In genomic region chr18:58051765-58052460, GRCh38 we compare ENCODE assay signal across 8 cellular contexts. TPM values are rescaled to one million over a fixed set of nuclear protein-coding genes. Genes with fewer than 3 reads are reported as not detected.
DNase-seq lines count a peak whose midpoint lies in the region; ATAC-seq, FAIRE-seq and TF ChIP-seq lines count a peak whose summit lies in the region.

No MANE protein-coding gene starts in this region.

- no peak for DNase-seq in D721Med (ENCODE audit: insufficient read length, low spot score)
- no peak for DNase-seq in Peyer's patch
- peak; percentile 29 for DNase-seq in glomerular visceral epithelial cell (ENCODE audit: extremely low spot score)
- no peak for DNase-seq in activated CD4-positive, CD25-positive, alpha-beta regulatory T cell (lab: John Stamatoyannopoulos, UW)
- no peak for DNase-seq in ascending aorta (ENCODE audit: low spot score in 2 of 2)
- DNase-seq in activated CD4-positive, alpha-beta T cell treated with anti-CD3 and anti-CD28 coated beads, Interleukin-2, amount 50 U/mL, for 1 hour = no peak

- no peak for TF ChIP-seq POLR2A in Peyer's patch (IDR thresholded peaks at IDR 0.05)

- ATAC-seq in GM21825 (IDR thresholded peaks at IDR 0.05; ENCODE audit: unreplicated experiment) (peak; percentile 70), HG03457 (IDR thresholded peaks at IDR 0.05; ENCODE audit: unreplicated experiment) (no peak)

- H3K9me3 ChIP-seq in Peyer's patch = no peaks in the 10 kb centered on the region
- no peaks in the 10 kb centered on the region for H3K9me3 ChIP-seq in ascending aorta

- no peak overlapping the region for H3K4me3 ChIP-seq in Peyer's patch
- H3K4me3 ChIP-seq in ascending aorta = no peak overlapping the region

- FAIRE-seq in D721Med (lab: Jason Lieb, UNC) = peak; percentile 99

- H3K36me3 ChIP-seq in Peyer's patch (no peaks in the 10 kb centered on the region), ascending aorta (no peaks in the 10 kb centered on the region)

- TF ChIP-seq CTCF in D721Med (IDR thresholded peaks at IDR 0.05; ENCODE audit: insufficient read depth, missing control alignments) = peak; percentile 43
- peak in 4 of 6 experiments; percentile 26 to 75 (median 64) for TF ChIP-seq CTCF in Peyer's patch (IDR thresholded peaks at IDR 0.05)
- no peak for TF ChIP-seq CTCF in ascending aorta (IDR thresholded peaks at IDR 0.05)

- H3K27ac ChIP-seq in Peyer's patch (no peak overlapping the region), ascending aorta (no peak overlapping the region)

- intact Hi-C loops in ascending aorta (cut with DNase I) = no loop called here

- H3K27me3 ChIP-seq in Peyer's patch (no peaks in the 10 kb centered on the region), ascending aorta (no peaks in the 10 kb centered on the region)

- H3K4me1 ChIP-seq in Peyer's patch (peaks cover 0 to 8% (median 0%) of the 10 kb centered on the region in 4 donors), ascending aorta (peaks cover 0 to 6% of the 10 kb centered on the region in 2 donors)

RNA-seq across cellular contexts. Expression of gene NEDD4L, which starts 7.9 kb away (rescaled TPM):
- total RNA-seq in Peyer's patch (100 to 1,000 TPM; 213 to 312 (median 277) TPM), ascending aorta (15.6 TPM)

Comparison
In these comparisons a context has a peak if more than half of its experiments do, and no peak if none do; other contexts are left out.
1. CTCF ChIP-seq: peak in D721Med (single experiment) and Peyer's patch (4 of 6); none in ascending aorta (0 of 3).
2. RNA of gene NEDD4L, which starts 7.9 kb away (total RNA-seq): 213 to 312 TPM in Peyer's patch; 15.6 TPM in ascending aorta (single experiment); every median in the first group is over 10 times any median in the second.